27 cellular contexts compared by ENCODE assay signal in genomic region chr2:7338961-7339360, GRCh38.
"Had no signal": no experiment of that assay in that cellular context is flagged by ENCODE, and none has a peak within 500 bp of the region (broad histone marks: within the 10 kb centered on the region; RNA-seq: fewer than 3 reads in every experiment).

No MANE protein-coding gene starts in this region.

- H3K27me3 ChIP-seq: adrenal gland, body of pancreas, dorsolateral prefrontal cortex had no signal

- H3K4me3 ChIP-seq: adrenal gland, body of pancreas, coronary artery, dorsolateral prefrontal cortex, heart left ventricle had no signal

- DNase-seq: activated B cell treated with CpG ODN at 0.5 μM for 24 hours; activated CD4-positive, alpha-beta T cell treated with anti-CD3 and anti-CD28 coated beads for 48 hours; activated CD4-positive, alpha-beta T cell treated with anti-CD3 and anti-CD28 coated beads, Interleukin-2, amount 50 U/mL, for 1 hour; activated CD4-positive, alpha-beta T cell treated with anti-CD3 and anti-CD28 coated beads, Interleukin-2, amount 50 U/mL, for 48 hours; activated CD8-positive, alpha-beta memory T cell treated with anti-CD3 and anti-CD28 coated beads for 24 hours; activated CD8-positive, alpha-beta T cell treated with anti-CD3 and anti-CD28 coated beads for 36 hours; activated effector memory CD4-positive, alpha-beta T cell treated with anti-CD3 and anti-CD28 coated beads, Interleukin-2, amount 50 U/mL, for 16 hours; activated naive CD4-positive, alpha-beta T cell treated with anti-CD3 and anti-CD28 coated beads for 36 hours; activated naive CD8-positive, alpha-beta T cell treated with anti-CD3 and anti-CD28 coated beads for 36 hours; activated naive CD8-positive, alpha-beta T cell treated with anti-CD3 and anti-CD28 coated beads, Interleukin-2, amount 50 U/mL, for 24 hours; activated T-cell treated with anti-CD3 and anti-CD28 coated beads, Interleukin-2, amount 50 U/mL, for 48 hours; adrenal gland; amygdala; aorta; body of pancreas; dorsolateral prefrontal cortex; effector memory CD4-positive, alpha-beta T cell; endodermal cell; foreskin fibroblast; heart left ventricle; T-helper 1 cell; T-helper 17 cell; T1000; WERI-Rb-1 had no signal

- H3K27ac ChIP-seq: adrenal gland, body of pancreas, coronary artery, dorsolateral prefrontal cortex, heart left ventricle, WERI-Rb-1 had no signal

- H3K9me3 ChIP-seq: adrenal gland, body of pancreas, heart left ventricle had no signal

- H3K36me3 ChIP-seq: adrenal gland, heart left ventricle, WERI-Rb-1 had no signal

- H3K4me1 ChIP-seq: adrenal gland, body of pancreas, heart left ventricle had no signal

- ATAC-seq: activated CD4-positive, CD25-positive, alpha-beta regulatory T cell treated with anti-CD3 and anti-CD28 coated beads, Interleukin-2, amount 50 U/mL, for 24 hours; activated CD8-positive, alpha-beta T cell treated with anti-CD3 and anti-CD28 coated beads for 36 hours; activated naive CD8-positive, alpha-beta T cell treated with anti-CD3 and anti-CD28 coated beads, Interleukin-2, amount 50 U/mL, for 24 hours; body of pancreas; esophagus mucosa; heart left ventricle; T-helper 17 cell had no signal
